Comparison of ENCODE assay signal across 8 cellular contexts in genomic region chr19:797528-798414, GRCh38. TPM values are rescaled to one million over a fixed set of nuclear protein-coding genes. Genes with fewer than 3 reads are reported as not detected.
DNase-seq lines count a peak whose midpoint lies in the region; ATAC-seq and TF ChIP-seq lines count a peak whose summit lies in the region.

No MANE protein-coding gene starts in this region.

- TF ChIP-seq CTCF in Peyer's patch (IDR thresholded peaks at IDR 0.05) (peak in 2 of 6 experiments; percentile 32 to 40), fibroblast of mammary gland (conservative IDR thresholded peaks at IDR 0.05; ENCODE audit: control insufficient read depth, insufficient read depth, low read depth, low read length) (no peak), natural killer cell (IDR thresholded peaks at IDR 0.05) (no peak)

- TF ChIP-seq RAD21 in Ishikawa (IDR thresholded peaks at IDR 0.05; ENCODE audit: low read depth) = no peak

- H3K4me3 ChIP-seq in Peyer's patch (peak overlapping the region; percentile 85 to 100 (median 92)), fibroblast of mammary gland (ENCODE audit: control insufficient read depth, low read depth, low read length) (peak overlapping the region; percentile 88)

- no peak for TF ChIP-seq EP300 in Ishikawa (IDR thresholded peaks at IDR 0.05; ENCODE audit: borderline replicate concordance)

- peak; percentile 60 to 74 for TF ChIP-seq POLR2A in Peyer's patch (IDR thresholded peaks at IDR 0.05)

- peaks cover 10 to 54% (median 42%) of the 10 kb centered on the region in 4 donors for H3K4me1 ChIP-seq in Peyer's patch

- H3K4me3 Mint-ChIP-seq in natural killer cell = peak overlapping the region; percentile 95
- peak overlapping the region; percentile 96 to 98 for H3K4me3 Mint-ChIP-seq in stimulated activated naive B cell treated with anti-CD40 and anti-IgM and Interleukin-4, amounts not matched to agents 10 μg/mL and 1 μg/mL and 100 μg/mL, for 72 hours

- peaks cover 0 to 3% (median 0%) of the 10 kb centered on the region in 4 donors for H3K9me3 ChIP-seq in Peyer's patch

- H3K4me1 Mint-ChIP-seq in natural killer cell = peaks cover 50% of the 10 kb centered on the region in 2 donors
- H3K4me1 Mint-ChIP-seq in stimulated activated naive B cell treated with anti-CD40 and anti-IgM and Interleukin-4, amounts not matched to agents 10 μg/mL and 1 μg/mL and 100 μg/mL, for 72 hours = peaks cover 26 to 48% of the 10 kb centered on the region in 2 donors

- peak overlapping the region; percentile 99 to 100 (median 100) for H3K27ac ChIP-seq in Peyer's patch

- no peaks in the 10 kb centered on the region for H3K27me3 Mint-ChIP-seq in natural killer cell (ENCODE audit: low read depth in 2 of 2)
- H3K27me3 Mint-ChIP-seq in stimulated activated naive B cell treated with anti-CD40 and anti-IgM and Interleukin-4, amounts not matched to agents 10 μg/mL and 1 μg/mL and 100 μg/mL, for 72 hours = no peaks in the 10 kb centered on the region

- H3K36me3 ChIP-seq in Peyer's patch = peaks cover 0 to 25% (median 0%) of the 10 kb centered on the region in 3 donors

- H3K27me3 ChIP-seq in Peyer's patch = no peaks in the 10 kb centered on the region

- intact Hi-C loops in natural killer cell (cut with micrococcal nuclease) = loop anchor here (2.0 to 5.0 kb wide), 2 partner anchors 135 to 609 kb away; partner anchors contain the start of genes DAZAP1 and RNF126

- H3K9me3 Mint-ChIP-seq in natural killer cell = no peaks in the 10 kb centered on the region
- H3K9me3 Mint-ChIP-seq in stimulated activated naive B cell treated with anti-CD40 and anti-IgM and Interleukin-4, amounts not matched to agents 10 μg/mL and 1 μg/mL and 100 μg/mL, for 72 hours = no peaks in the 10 kb centered on the region

- H3K36me3 Mint-ChIP-seq in natural killer cell = no peaks in the 10 kb centered on the region
- peaks cover 31 to 33% of the 10 kb centered on the region in 2 donors for H3K36me3 Mint-ChIP-seq in stimulated activated naive B cell treated with anti-CD40 and anti-IgM and Interleukin-4, amounts not matched to agents 10 μg/mL and 1 μg/mL and 100 μg/mL, for 72 hours

- peak overlapping the region; percentile 83 to 88 for H3K27ac Mint-ChIP-seq in natural killer cell
- peak overlapping the region; percentile 97 for H3K27ac Mint-ChIP-seq in stimulated activated naive B cell treated with anti-CD40 and anti-IgM and Interleukin-4, amounts not matched to agents 10 μg/mL and 1 μg/mL and 100 μg/mL, for 72 hours

- peak; percentile 98 for DNase-seq in DMS 273 (lab: John Stamatoyannopoulos, UW; ENCODE audit: unreplicated experiment)
- peak; percentile 73 to 95 (median 95) for DNase-seq in Peyer's patch
- peak; percentile 68 to 82 for DNase-seq in activated T-helper 1 cell treated with anti-CD3 and anti-CD28 coated beads, Interleukin-2, amount 50 U/mL, for 16 hours (ENCODE audit: low read depth in 1 of 2, low spot score in 1 of 2)
- peak; percentile 85 for DNase-seq in fibroblast of mammary gland (ENCODE audit: low read depth)
- DNase-seq in natural killer cell = peak; percentile 90
- DNase-seq in stimulated activated naive B cell treated with anti-CD40 and anti-IgM and Interleukin-4, amounts not matched to agents 10 μg/mL and 1 μg/mL and 100 μg/mL, for 72 hours = peak; percentile 87

- ATAC-seq in GM21529 (IDR thresholded peaks at IDR 0.05; ENCODE audit: unreplicated experiment) (peak; percentile 34), natural killer cell (peak; percentile 33 to 56 (median 34))
- peak; percentile 28 to 47 for ATAC-seq in stimulated activated naive B cell treated with anti-CD40 and anti-IgM and Interleukin-4, amounts not matched to agents 10 μg/mL and 1 μg/mL and 100 μg/mL, for 72 hours (replicated peaks)

TF ChIP-seq in Ishikawa, 13 proteins besides CTCF, POLR2A, EP300 and RAD21:
- peak; percentile 5; the same call in 1 of the 2 replicates for TF ChIP-seq USF1 (IDR thresholded peaks at IDR 0.05)
- TF ChIP-seq MAX (IDR thresholded peaks at IDR 0.05) = peak; percentile 77; the same call in 1 of the 2 replicates
- no peak for TF ChIP-seq CEBPB (IDR thresholded peaks at IDR 0.05)
TF ChIP-seq in Ishikawa: peak in this region for 2.

RNA-seq across cellular contexts. Expression of gene PTBP1, which starts 0.5 kb away (rescaled TPM):
- total RNA-seq in Peyer's patch (100 to 1,000 TPM; 173 to 436 (median 229) TPM), natural killer cell (100 to 1,000 TPM; 302 to 350 (median 345) TPM)

RNA-seq across cellular contexts. Expression of gene PLPPR3, which starts 24.0 kb away (rescaled TPM):
- not detected for total RNA-seq in Peyer's patch
- not detected for total RNA-seq in natural killer cell

RNA-seq across cellular contexts. Expression of gene AZU1, which starts 29.9 kb away (rescaled TPM):
- not detected for total RNA-seq in Peyer's patch
- total RNA-seq in natural killer cell = 1 to 10 TPM in 2 of 3 donors, under 1 TPM in 1; 0.87 to 2.5 (median 1.8) TPM

RNA-seq across cellular contexts. Expression of gene PRTN3, which starts 43.0 kb away (rescaled TPM):
- total RNA-seq in Peyer's patch (not detected), natural killer cell (under 1 TPM in 2 of 3 donors, not detected in 1; 0.36 to 0.73 TPM)

RNA-seq across cellular contexts. Expression of gene MISP, which starts 46.9 kb away (rescaled TPM):
- total RNA-seq in Peyer's patch = 100 to 1,000 TPM; 116 to 828 (median 637) TPM
- total RNA-seq in natural killer cell = not detected

Comparison
In these comparisons a context has a peak if more than half of its experiments do, and no peak if none do; other contexts are left out.
1. Peak in every context shown above with its lines: DNase-seq, ATAC-seq, H3K4me3 ChIP-seq and H3K27ac ChIP-seq.